In genomic region chr11:63639195-63639832, GRCh38 we compare ENCODE assay signal across 9 cellular contexts. TPM values are rescaled to one million over a fixed set of nuclear protein-coding genes. Genes with fewer than 3 reads are reported as not detected.
DNase-seq lines count a peak whose midpoint lies in the region; ATAC-seq and TF ChIP-seq lines count a peak whose summit lies in the region.
"Had no signal": no experiment of that assay in that cellular context is flagged by ENCODE, and none has a peak within 500 bp of the region (broad histone marks: within the 10 kb centered on the region; RNA-seq: fewer than 3 reads in every experiment).

No MANE protein-coding gene starts in this region.

- no peak overlapping the region for H3K4me3 ChIP-seq in ovary

- WGBS in ovary, 3 donors, result 48 to 61% (median 55%) methylated on average over 4 of the region's 4 CpGs

- no peak for TF ChIP-seq POLR2A in ovary (IDR thresholded peaks at IDR 0.05)

- no peaks in the 10 kb centered on the region for H3K4me1 ChIP-seq in ovary (ENCODE audit: insufficient read depth)

- intact Hi-C loops in ovary (cut with DNase I), result loop anchor here in 2 of 4 donors (5.0 kb wide), 1 partner anchor 162 kb away; no protein-coding TSS in a partner anchor

- ATAC-seq in HG02884 (IDR thresholded peaks at IDR 0.05; ENCODE audit: unreplicated experiment), result no peak
- ATAC-seq: left colon had no signal

- peak; percentile 54 for DNase-seq in ELR (ENCODE audit: low read depth)
- DNase-seq in NAMALWA (ENCODE audit: low spot score), result peak; percentile 31
- DNase-seq in dermis blood vessel endothelial cell, result peak; percentile 24
- DNase-seq in ovary, result peak in 2 of 5 donors; percentile 41 to 50
- no peak for DNase-seq in stimulated activated CD4-positive, alpha-beta T cell treated with anti-CD3 and anti-CD28 coated beads, Interleukin-2, amount 100 ng/mL, for 24 hours
- no peak for DNase-seq in GF-D8 (lab: John Stamatoyannopoulos, UW)
- no peak for DNase-seq in SK-N-DZ (ENCODE audit: low spot score)
- DNase-seq: left colon had no signal

- H3K27ac ChIP-seq in ovary, result peak overlapping the region in 1 of 2 donors; percentile 35

- H3K9me3 ChIP-seq in ovary, result no peaks in the 10 kb centered on the region

- TF ChIP-seq EP300 in ovary (IDR thresholded peaks at IDR 0.05), result no peak

- TF ChIP-seq CTCF in ovary (IDR thresholded peaks at IDR 0.05), result peak in 2 of 3 donors; percentile 20 to 29

- no peaks in the 10 kb centered on the region for H3K27me3 ChIP-seq in ovary

- H3K36me3 ChIP-seq in ovary, result no peaks in the 10 kb centered on the region

RNA-seq across cellular contexts. Expression of gene PLAAT3, which starts 25.1 kb away (rescaled TPM):
- total RNA-seq in dermis blood vessel endothelial cell (59.1 and 85.3 TPM in 2 replicates), ovary (100 to 1,000 TPM in 5 of 7 donors, 10 to 100 TPM in 2; 52.2 to 147 (median 110) TPM)
- polyA plus RNA-seq in ovary, result 100 to 1,000 TPM in 1 of 2 donors, 10 to 100 TPM in 1; 41.1 to 128 TPM
- polyA plus RNA-seq in SK-N-DZ (2014; cell fraction: cytosol; rRNA removed), result not detected in 2 replicates
- not detected in 2 replicates for polyA plus RNA-seq in SK-N-DZ (2014; cell fraction: nucleus; rRNA removed)

RNA-seq across cellular contexts. Expression of gene ATL3, which starts 31.9 kb away (rescaled TPM):
- total RNA-seq in dermis blood vessel endothelial cell (99.4 and 106 TPM in 2 replicates), ovary (10 to 100 TPM; 44.9 to 81.8 (median 55.7) TPM)
- 10 to 100 TPM; 16.5 to 27.8 TPM for polyA plus RNA-seq in ovary
- 3.4 and 5.2 TPM in 2 replicates for polyA plus RNA-seq in SK-N-DZ (2014; cell fraction: cytosol; rRNA removed)
- polyA plus RNA-seq in SK-N-DZ (2014; cell fraction: nucleus; rRNA removed), result 1.2 and 2.1 TPM in 2 replicates

RNA-seq across cellular contexts. Expression of gene RTN3, which starts 42.0 kb away (rescaled TPM):
- 58.5 and 89.9 TPM in 2 replicates for total RNA-seq in dermis blood vessel endothelial cell
- total RNA-seq in ovary, result 10 to 100 TPM; 53.2 to 82.9 (median 64.1) TPM
- polyA plus RNA-seq in ovary, result 100 to 1,000 TPM in 1 of 2 donors, 10 to 100 TPM in 1; 49.5 to 142 TPM
- 133 and 135 TPM in 2 replicates for polyA plus RNA-seq in SK-N-DZ (2014; cell fraction: cytosol; rRNA removed)
- polyA plus RNA-seq in SK-N-DZ (2014; cell fraction: nucleus; rRNA removed), result 56.7 and 67.1 TPM in 2 replicates

Comparison
In these comparisons a context has a peak if more than half of its experiments do, and no peak if none do; other contexts are left out.
1. DNase-seq: peak in ELR (single experiment), NAMALWA (single experiment) and dermis blood vessel endothelial cell (single experiment); none in stimulated activated CD4-positive, alpha-beta T cell treated with anti-CD3 and anti-CD28 coated beads, Interleukin-2, amount 100 ng/mL, for 24 hours (0 of 2), GF-D8 (single experiment) and SK-N-DZ (single experiment).